In the genomic region with DNA sequence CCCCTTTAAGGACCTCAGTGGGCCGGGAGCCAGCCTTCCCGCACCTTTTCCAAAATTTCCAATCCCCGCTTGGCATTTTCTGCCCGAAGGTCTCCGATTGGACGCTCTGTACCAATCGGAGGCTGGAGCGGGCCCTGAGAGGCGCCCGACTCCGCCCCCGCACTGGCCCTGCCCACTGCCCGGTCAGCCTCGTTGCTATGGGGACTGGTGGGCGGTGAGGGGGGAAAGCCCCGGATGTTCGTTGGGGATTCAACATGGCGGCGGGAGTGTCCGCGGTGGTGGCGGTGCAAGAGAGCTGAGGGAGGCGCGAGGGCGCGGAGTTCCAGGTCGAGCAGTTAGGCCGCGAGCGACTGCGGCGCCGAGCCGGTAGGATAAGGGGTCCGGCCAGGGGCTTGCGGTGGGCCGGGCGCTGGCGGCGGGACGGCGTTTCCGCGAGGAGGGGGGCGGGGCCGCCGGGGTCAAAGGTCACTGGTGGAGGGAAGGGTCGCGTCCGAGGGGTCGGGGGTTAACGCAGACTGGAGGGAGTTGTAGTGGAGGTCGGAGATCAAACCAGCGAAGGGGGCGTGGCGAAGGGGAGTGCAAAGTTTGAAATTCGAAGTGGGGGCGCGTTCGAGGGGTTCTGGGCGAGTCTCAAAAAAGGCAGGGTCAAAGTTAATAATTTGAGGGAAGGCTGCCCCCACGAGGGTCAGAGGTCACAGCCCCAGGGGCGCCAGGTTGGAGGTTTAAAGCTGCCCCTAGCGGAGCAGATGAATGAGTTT, we compare ENCODE assay signal across 8 cellular contexts. TPM values are rescaled to one million over a fixed set of nuclear protein-coding genes. Genes with fewer than 3 reads are reported as not detected.
A peak's percentile ranks its signal among the peaks of the same experiment; 100 is the strongest.
DNase-seq lines count a peak whose midpoint lies in the region; ATAC-seq and TF ChIP-seq lines count a peak whose summit lies in the region.

A gene (plus strand): TSS at position 233 of the 758 bp plus-strand sequence. CDS start 43,768 bp downstream, outside the sequence.

- no peak for TF ChIP-seq CTCF in AG09319 (IDR thresholded peaks at IDR 0.05; ENCODE audit: low read depth, low read length)

- peak; percentile 96 for ATAC-seq in GM19035 (IDR thresholded peaks at IDR 0.05; ENCODE audit: unreplicated experiment)
- ATAC-seq in HG03354 (IDR thresholded peaks at IDR 0.05; ENCODE audit: poor library complexity, severe bottlenecking, unreplicated experiment): peak; percentile 94

- DNase-seq in AG09319 (ENCODE audit: extremely low read depth, low read depth) (peak; percentile 89), NCI-H460 (ENCODE audit: extremely low read depth, low read depth) (peak; percentile 94), cerebellar nuclear complex (lab: John Stamatoyannopoulos, UW) (peak; percentile 92 to 94), islet precursor cell (peak; percentile 98)
- peak; percentile 98 for DNase-seq in activated CD4-positive, CD25-positive, alpha-beta regulatory T cell treated with anti-CD3 and anti-CD28 coated beads, Interleukin-2, amount 50 U/mL, for 72 hours
- DNase-seq in stimulated activated CD4-positive, alpha-beta T cell treated with anti-CD3 and anti-CD28 coated beads, Interleukin-12 subunit alpha, Interleukin-12 subunit beta, amount 100 ng/mL, for 48 hours (ENCODE audit: low read depth in 2 of 3, low spot score in 1 of 3): peak; percentile 96 to 99 (median 97)

RNA-seq across cellular contexts. Expression of the gene that starts here (rescaled TPM):
- total RNA-seq in NCI-H460 (2014; rRNA removed; shearing (Covaris generic)): 4.4 and 7.2 TPM in 2 replicates
- polyA plus RNA-seq in NCI-H460 (2014; cell fraction: nucleus; rRNA removed): 5.5 and 13.3 TPM in 2 replicates

Comparison
In these comparisons a context has a peak if more than half of its experiments do, and no peak if none do; other contexts are left out.
1. Peak in every context shown above with its lines: DNase-seq and ATAC-seq.